2 cellular contexts compared by ENCODE assay signal in the genomic region with DNA sequence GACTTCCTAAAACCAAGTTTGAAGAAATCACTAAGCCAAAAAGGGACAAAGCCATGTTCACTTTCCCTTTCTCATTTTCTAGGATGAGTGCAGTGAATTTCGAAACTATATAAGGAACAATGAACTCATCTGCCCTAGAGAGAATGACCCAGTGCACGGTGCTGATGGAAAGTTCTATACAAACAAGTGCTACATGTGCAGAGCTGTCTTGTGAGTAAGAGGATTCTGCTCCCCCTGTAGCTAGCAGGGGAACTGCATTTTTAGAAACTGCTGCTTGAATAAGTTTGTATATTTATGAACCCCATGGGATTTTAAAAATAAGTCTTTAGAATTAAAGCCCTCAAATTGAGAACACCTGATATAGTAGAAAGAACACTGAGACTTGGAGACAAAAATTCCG.
TF ChIP-seq lines count a peak whose summit lies in the region.

No MANE protein-coding gene starts in this region.

TF ChIP-seq in GM23338, 12 proteins besides CTCF, POLR2A, EP300 and RAD21:
- TF ChIP-seq EZH2phosphoT487 (IDR thresholded peaks at IDR 0.05; ENCODE audit: unreplicated experiment) (no peak), REST (IDR thresholded peaks at IDR 0.05; ENCODE audit: unreplicated experiment) (no peak), POLR2AphosphoS5 (IDR thresholded peaks at IDR 0.05; ENCODE audit: low read depth) (no peak), NANOG (IDR thresholded peaks at IDR 0.05; ENCODE audit: borderline replicate concordance) (no peak), STAT1 (IDR thresholded peaks at IDR 0.05; ENCODE audit: unreplicated experiment) (no peak), ZNF114 (CRISPR knock-in tag; IDR thresholded peaks at IDR 0.05) (no peak), EZH2 (IDR thresholded peaks at IDR 0.05; ENCODE audit: low read depth, unreplicated experiment) (no peak)
- TF ChIP-seq, protein P1, sequence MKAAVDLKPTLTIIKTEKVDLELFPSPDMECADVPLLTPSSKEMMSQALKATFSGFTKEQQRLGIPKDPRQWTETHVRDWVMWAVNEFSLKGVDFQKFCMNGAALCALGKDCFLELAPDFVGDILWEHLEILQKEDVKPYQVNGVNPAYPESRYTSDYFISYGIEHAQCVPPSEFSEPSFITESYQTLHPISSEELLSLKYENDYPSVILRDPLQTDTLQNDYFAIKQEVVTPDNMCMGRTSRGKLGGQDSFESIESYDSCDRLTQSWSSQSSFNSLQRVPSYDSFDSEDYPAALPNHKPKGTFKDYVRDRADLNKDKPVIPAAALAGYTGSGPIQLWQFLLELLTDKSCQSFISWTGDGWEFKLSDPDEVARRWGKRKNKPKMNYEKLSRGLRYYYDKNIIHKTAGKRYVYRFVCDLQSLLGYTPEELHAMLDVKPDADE (IDR thresholded peaks at IDR 0.05) = no peak

TF ChIP-seq in endothelial cell of umbilical vein, 7 proteins besides CTCF, POLR2A, EP300 and RAD21:
- no peak for TF ChIP-seq JUN (IDR thresholded peaks at IDR 0.05; ENCODE audit: borderline replicate concordance, insufficient read depth, insufficient read length, low read depth)
- no peak for TF ChIP-seq MYC (IDR thresholded peaks at IDR 0.05; ENCODE audit: low read depth, low read length)
- no peak for TF ChIP-seq FOS (IDR thresholded peaks at IDR 0.05; ENCODE audit: borderline replicate concordance, insufficient read depth, low read length)
- no peak for TF ChIP-seq POLR2AphosphoS5 (IDR thresholded peaks at IDR 0.05; ENCODE audit: insufficient read depth, low read depth, low read length)
- no peak for TF ChIP-seq GATA2 (IDR thresholded peaks at IDR 0.05; ENCODE audit: insufficient read depth, insufficient read length, low read depth, low read length)
- no peak for TF ChIP-seq MAX (IDR thresholded peaks at IDR 0.05; ENCODE audit: insufficient read depth, insufficient read length)
- no peak for TF ChIP-seq EZH2 (IDR thresholded peaks at IDR 0.05; ENCODE audit: borderline replicate concordance, low read depth, low read length, severe bottlenecking)
